1 cellular context compared by ENCODE assay signal in the genomic region with DNA sequence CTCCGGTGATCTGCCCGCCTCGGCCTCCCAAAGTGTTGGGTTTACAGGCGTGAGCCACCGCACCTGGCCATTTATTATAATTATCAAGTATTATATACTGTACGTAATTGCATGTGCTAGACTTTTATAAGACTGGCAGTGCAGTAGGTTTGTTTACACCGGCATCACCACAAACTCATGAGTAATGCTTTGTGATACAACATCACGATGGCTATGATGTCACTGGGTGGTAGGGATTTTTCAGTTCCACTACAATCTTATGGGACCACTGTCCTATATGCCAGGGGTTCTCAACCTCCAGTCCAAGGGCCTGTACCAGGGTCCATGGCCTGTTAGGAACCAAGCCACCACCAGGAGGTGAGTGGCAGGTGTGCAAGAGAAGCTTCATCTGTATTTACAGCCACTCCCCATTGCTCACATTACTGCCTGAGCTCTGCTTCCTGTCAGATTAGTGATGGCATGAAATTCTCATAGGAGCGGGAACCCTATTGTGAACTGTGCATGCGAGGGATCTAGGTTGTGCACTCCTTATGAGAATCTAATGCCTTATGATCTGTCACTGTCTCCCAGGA.
TF ChIP-seq lines count a peak whose summit lies in the region.

No MANE protein-coding gene starts in this region.

TF ChIP-seq in HepG2, 621 proteins besides CTCF, POLR2A, EP300 and RAD21:
- TF ChIP-seq, protein P1, sequence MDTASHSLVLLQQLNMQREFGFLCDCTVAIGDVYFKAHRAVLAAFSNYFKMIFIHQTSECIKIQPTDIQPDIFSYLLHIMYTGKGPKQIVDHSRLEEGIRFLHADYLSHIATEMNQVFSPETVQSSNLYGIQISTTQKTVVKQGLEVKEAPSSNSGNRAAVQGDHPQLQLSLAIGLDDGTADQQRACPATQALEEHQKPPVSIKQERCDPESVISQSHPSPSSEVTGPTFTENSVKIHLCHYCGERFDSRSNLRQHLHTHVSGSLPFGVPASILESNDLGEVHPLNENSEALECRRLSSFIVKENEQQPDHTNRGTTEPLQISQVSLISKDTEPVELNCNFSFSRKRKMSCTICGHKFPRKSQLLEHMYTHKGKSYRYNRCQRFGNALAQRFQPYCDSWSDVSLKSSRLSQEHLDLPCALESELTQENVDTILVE (CRISPR knock-in tag; IDR thresholded peaks at IDR 0.05) = no peak
- TF ChIP-seq CREB1 (IDR thresholded peaks at IDR 0.05) = peak; percentile 67
- TF ChIP-seq CREB1 (CRISPR knock-in tag; IDR thresholded peaks at IDR 0.05) = no peak
